Comparison of ENCODE assay signal across 8 cellular contexts in the genomic region with DNA sequence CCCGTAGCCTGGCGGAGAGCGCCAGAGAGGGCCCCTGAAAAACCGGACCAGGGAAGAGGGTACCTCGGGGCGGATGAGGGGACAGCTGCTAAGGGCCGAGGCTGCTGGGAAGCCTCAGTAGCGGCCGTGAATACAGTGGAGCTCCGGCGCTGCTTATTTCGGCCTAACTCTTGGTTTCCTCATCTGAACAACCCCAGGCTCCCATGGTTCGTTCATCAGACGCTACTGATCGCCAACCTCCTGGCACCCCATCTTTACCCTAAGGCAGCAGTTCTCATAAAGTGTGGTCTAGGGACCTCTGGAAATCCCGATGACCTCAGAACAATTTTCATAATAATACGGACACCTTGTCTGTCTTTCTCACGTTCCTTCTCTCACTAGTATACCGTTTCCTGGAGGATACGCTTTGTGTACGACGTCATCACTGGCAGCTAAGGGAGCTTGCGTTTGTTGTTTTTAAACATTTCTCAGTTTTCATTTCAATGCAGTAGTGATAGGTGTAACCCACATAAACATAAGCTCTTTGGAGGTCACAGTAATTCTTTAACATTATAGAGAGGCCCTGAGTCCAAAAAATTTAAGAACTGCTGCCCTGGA. TPM values are rescaled to one million over a fixed set of nuclear protein-coding genes. Genes with fewer than 3 reads are reported as not detected.
DNase-seq lines count a peak whose midpoint lies in the region; ATAC-seq, FAIRE-seq and TF ChIP-seq lines count a peak whose summit lies in the region.

No MANE protein-coding gene starts in this region.

- peak; percentile 43 for ATAC-seq in GM12878

- peak overlapping the region; percentile 94 for H3K9ac ChIP-seq in GM12878 (ENCODE audit: control insufficient read depth, insufficient read depth, low read length)

- no peak for TF ChIP-seq POLR2A in GM12878 (IDR thresholded peaks at IDR 0.05; ENCODE audit: low read depth, low read length)

- no peaks in the 10 kb centered on the region for H3K9me3 Mint-ChIP-seq in HFFc6

- peak; percentile 78 for FAIRE-seq in GM12878 (lab: Jason Lieb, UNC)

- peak overlapping the region; percentile 100 for H2AFZ ChIP-seq in GM12878 (ENCODE audit: control insufficient read depth, low read depth, low read length)

- SMC1A ChIA-PET in GM12878 (lab: Charles Lee; ENCODE audit: uncharacterized antibody, unreplicated experiment): interaction anchor here (1.1 kb wide), 1 partner anchor 636 kb away, joined by 3 read pairs; no protein-coding TSS in a partner anchor

- CTCF ChIA-PET in GM12878 (lab: Yijun Ruan, JAX): interaction anchor here (0.7 kb wide), 1 partner anchor 55 kb away, joined by 3 read pairs; no protein-coding TSS in a partner anchor

- TF ChIP-seq CTCF in HFFc6 (IDR thresholded peaks at IDR 0.05) (no peak), GM12878 (IDR thresholded peaks at IDR 0.05 in 2 of 3, conservative IDR thresholded peaks at IDR 0.05 in 1 of 3; ENCODE audit: control insufficient read depth in 2 of 3, extremely low read depth in 1 of 3, insufficient read depth in 1 of 3, low read depth in 3 of 3, low read length in 3 of 3) (0 out of 6 replicates have a peak, but pooled peaks of 1 of the 3 experiments have one; percentile 6)

- no peaks in the 10 kb centered on the region for H3K27me3 Mint-ChIP-seq in HFFc6 (ENCODE audit: insufficient read depth)

- in situ Hi-C loops in GM12878 (cut with MboI): no loop called here

- peak; percentile 20 for DNase-seq in activated CD8-positive, alpha-beta memory T cell treated with anti-CD3 and anti-CD28 coated beads, Interleukin-2, amount 50 U/mL, for 1 hour (ENCODE audit: extremely low read depth)
- DNase-seq in activated CD8-positive, alpha-beta memory T cell treated with anti-CD3 and anti-CD28 coated beads for 24 hours: no peak
- DNase-seq in HFFc6: peak; percentile 26
- DNase-seq in NCI-H146 (lab: John Stamatoyannopoulos, UW): peak; percentile 56
- DNase-seq in GM12878 (ENCODE audit: low read depth, low spot score): no peak
- peak; percentile 13 for DNase-seq in kidney glomerular epithelial cell (lab: John Stamatoyannopoulos, UW)
- no peak for DNase-seq in substantia nigra (lab: John Stamatoyannopoulos, UW)
- DNase-seq in NCI-H774 (lab: John Stamatoyannopoulos, UW): no peak

- H3K27me3 ChIP-seq in GM12878 (replicated peaks in 1 of 2; ENCODE audit: control insufficient read depth in 2 of 2, insufficient read depth in 2 of 2, low read length in 1 of 2): no peaks in the 10 kb centered on the region

- no peaks in the 10 kb centered on the region for H3K36me3 ChIP-seq in GM12878 (ENCODE audit: control insufficient read depth in 2 of 2, insufficient read depth in 2 of 2, low read length in 1 of 2)

- H3K36me3 Mint-ChIP-seq in HFFc6 (ENCODE audit: low read depth): 0 out of 2 replicates have a peak, but pooled peaks cover 5% of the 10 kb centered on the region

- H3K4me1 ChIP-seq in GM12878 (ENCODE audit: control insufficient read depth, insufficient read depth, low read length): no peaks in the 10 kb centered on the region

- POLR2A ChIA-PET in GM12878 (lab: Charles Lee): no interaction called here

- peaks cover 17% of the 10 kb centered on the region for H3K79me2 ChIP-seq in GM12878 (ENCODE audit: control insufficient read depth, insufficient read depth, low read length)

- intact Hi-C loops in GM12878 (cut with micrococcal nuclease; ENCODE audit: unreplicated experiment): loop anchor here (10.0 kb wide), 1 partner anchor 140 kb away; a partner anchor contains a TSS

- H3K4me3 Mint-ChIP-seq in HFFc6: peak overlapping the region; percentile 95

- H3K9me3 ChIP-seq in GM12878 (replicated peaks; ENCODE audit: control insufficient read depth, insufficient read depth, low read length): 0 out of 3 replicates have a peak, but pooled peaks cover 1% of the 10 kb centered on the region

- RAD21 ChIA-PET in GM12878 (lab: Charles Lee; ENCODE audit: unreplicated experiment): interaction anchor here (1.7 kb wide), 1 partner anchor 14 kb away, joined by 3 read pairs; no protein-coding TSS in a partner anchor

- peaks cover 31% of the 10 kb centered on the region for H3K4me1 Mint-ChIP-seq in HFFc6 (ENCODE audit: low read depth)

- no peak for TF ChIP-seq RAD21 in GM12878 (IDR thresholded peaks at IDR 0.05; ENCODE audit: insufficient read depth, low read depth, low read length)

- peak overlapping the region; percentile 86 for H3K4me2 ChIP-seq in GM12878 (ENCODE audit: control insufficient read depth, insufficient read depth)

- H4K20me1 ChIP-seq in GM12878 (ENCODE audit: control insufficient read depth, insufficient read depth): no peaks in the 10 kb centered on the region

- H3K27ac ChIP-seq in GM12878 (ENCODE audit: control insufficient read depth, insufficient read depth) (peak overlapping the region; percentile 100; the same call in 1 of the 2 replicates), substantia nigra (ENCODE audit: low read depth, low read length, poor library complexity, severe bottlenecking) (peak overlapping the region; percentile 95)

- WGBS in GM12878 (ENCODE audit: insufficient coverage, insufficient replicate concordance, low lambda C conversion rate, missing lambda C conversion rate): under 1% methylated on average over 23 of the region's 23 CpGs

- BruUV-seq in GM12878 (replicated peaks; lab: Mats Ljungman, UMichigan): no TSS peak

- peak overlapping the region; percentile 77 for H3K4me3 ChIP-seq in GM12878

- H3K27ac Mint-ChIP-seq in HFFc6: peak overlapping the region; percentile 100

- no peak for TF ChIP-seq EP300 in GM12878 (IDR thresholded peaks at IDR 0.05; ENCODE audit: borderline replicate concordance in 1 of 2, control insufficient read depth in 1 of 2, low read depth in 2 of 2, low read length in 2 of 2)

TF ChIP-seq in GM12878, 131 proteins besides CTCF, POLR2A, EP300 and RAD21 (continues in another document):
- TF ChIP-seq CREM (IDR thresholded peaks at IDR 0.05; ENCODE audit: low read depth): peak; percentile 63; the same call in 1 of the 2 replicates
- peak; percentile 62 for TF ChIP-seq CREB1 (IDR thresholded peaks at IDR 0.05; ENCODE audit: low read depth)
- TF ChIP-seq ASH2L (IDR thresholded peaks at IDR 0.05; ENCODE audit: borderline replicate concordance, low read depth): no peak
- no peak for TF ChIP-seq YBX1 (IDR thresholded peaks at IDR 0.05)
- no peak for TF ChIP-seq CBFB (IDR thresholded peaks at IDR 0.05; ENCODE audit: low read depth)
- TF ChIP-seq, protein P1, sequence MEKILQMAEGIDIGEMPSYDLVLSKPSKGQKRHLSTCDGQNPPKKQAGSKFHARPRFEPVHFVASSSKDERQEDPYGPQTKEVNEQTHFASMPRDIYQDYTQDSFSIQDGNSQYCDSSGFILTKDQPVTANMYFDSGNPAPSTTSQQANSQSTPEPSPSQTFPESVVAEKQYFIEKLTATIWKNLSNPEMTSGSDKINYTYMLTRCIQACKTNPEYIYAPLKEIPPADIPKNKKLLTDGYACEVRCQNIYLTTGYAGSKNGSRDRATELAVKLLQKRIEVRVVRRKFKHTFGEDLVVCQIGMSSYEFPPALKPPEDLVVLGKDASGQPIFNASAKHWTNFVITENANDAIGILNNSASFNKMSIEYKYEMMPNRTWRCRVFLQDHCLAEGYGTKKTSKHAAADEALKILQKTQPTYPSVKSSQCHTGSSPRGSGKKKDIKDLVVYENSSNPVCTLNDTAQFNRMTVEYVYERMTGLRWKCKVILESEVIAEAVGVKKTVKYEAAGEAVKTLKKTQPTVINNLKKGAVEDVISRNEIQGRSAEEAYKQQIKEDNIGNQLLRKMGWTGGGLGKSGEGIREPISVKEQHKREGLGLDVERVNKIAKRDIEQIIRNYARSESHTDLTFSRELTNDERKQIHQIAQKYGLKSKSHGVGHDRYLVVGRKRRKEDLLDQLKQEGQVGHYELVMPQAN (conservative IDR thresholded peaks at IDR 0.05): peak; percentile 96
- TF ChIP-seq ZBED1 (IDR thresholded peaks at IDR 0.05; ENCODE audit: borderline replicate concordance): no peak

RNA-seq across cellular contexts. Expression of a gene that starts 0.7 kb away (rescaled TPM):
- total RNA-seq in HFFc6 (2021; fragmentation: NEBNext Ultra II Directional; extraction: Animal tissue kit (Norgen Biotek cat#: 25700)): 10 to 100 TPM; 11.4 to 13.1 (median 12.4) TPM
- total RNA-seq in GM12878 (2013; cell fraction: nucleolus; rRNA removed): 24.0 and 28.0 TPM in 2 replicates
- 12.2 and 16.9 TPM in 2 replicates for total RNA-seq in GM12878 (2014; rRNA removed)
- 18.6 and 21.6 TPM in 2 replicates for total RNA-seq in GM12878 (2014; rRNA removed; fragmentation: Illumina TruSeq; extraction: Trizol)
- 12.2 and 13.2 TPM in 2 replicates for total RNA-seq in GM12878 (2021)
- polyA plus RNA-seq in GM12878 (2011; ENCODE audit: low read depth): 8.5 TPM
- 29.3 and 42.7 TPM in 2 replicates for polyA plus RNA-seq in GM12878 (2011; rRNA removed)
- 11.2 and 15.6 TPM in 2 replicates for polyA plus RNA-seq in GM12878 (2011; cell fraction: cytosol; rRNA removed)
- polyA plus RNA-seq in GM12878 (2011; cell fraction: nucleus; rRNA removed): 12.9 and 14.0 TPM in 2 replicates
- 9.7 and 13.7 TPM in 2 replicates for polyA plus RNA-seq in GM12878 (2012)
- 20.0 and 25.9 TPM in 2 replicates for polyA plus RNA-seq in GM12878 (2014; fragmentation: Illumina TruSeq; extraction: Trizol)
- 10 to 100 TPM in 1 of 2 experiments, 1 to 10 TPM in 1; 5.8 to 10.6 TPM for polyA plus RNA-seq in GM12878 (2014; fragmentation: Nextera tagmentation; extraction: Ambion mirVana)
- 12.8 and 15.1 TPM in 2 replicates for polyA plus RNA-seq in GM12878 (2014; rRNA removed)
- 10 to 100 TPM; 25.2 to 27.8 TPM for polyA plus RNA-seq in GM12878 (2016; fragmentation: Nextera tagmentation; extraction: Ambion mirVana)
- 11.0 and 12.4 TPM in 2 replicates for polyA minus RNA-seq in GM12878 (2011; rRNA and poly(A)+ RNA removed)
- polyA minus RNA-seq in GM12878 (2011; cell fraction: cytosol; rRNA and poly(A)+ RNA removed): 3.2 and 4.8 TPM in 2 replicates
- 18.9 and 29.9 TPM in 2 replicates for polyA minus RNA-seq in GM12878 (2011; cell fraction: nucleus; rRNA and poly(A)+ RNA removed)

RNA-seq across cellular contexts. Expression of a gene that starts 59.5 kb away (rescaled TPM):
- under 1 TPM in 5 of 6 experiments, not detected in 1; 0.07 to 0.17 (median 0.11) TPM for total RNA-seq in HFFc6 (2021; fragmentation: NEBNext Ultra II Directional; extraction: Animal tissue kit (Norgen Biotek cat#: 25700))
- total RNA-seq in GM12878 (2013; cell fraction: nucleolus; rRNA removed): not detected in 2 replicates
- total RNA-seq in GM12878 (2014; rRNA removed) (not detected in 2 replicates), GM12878 (2014; rRNA removed; fragmentation: Illumina TruSeq; extraction: Trizol) (not detected in 2 replicates), GM12878 (2021) (not detected in 2 replicates)
- not detected for polyA plus RNA-seq in GM12878 (2011; ENCODE audit: low read depth)
- polyA plus RNA-seq in GM12878 (2011; rRNA removed) (not detected in 2 replicates), GM12878 (2014; fragmentation: Illumina TruSeq; extraction: Trizol) (not detected in 2 replicates), GM12878 (2014; fragmentation: Nextera tagmentation; extraction: Ambion mirVana) (not detected), GM12878 (2014; rRNA removed) (0.10 TPM in 1 of 2 replicates, not detected in the other), GM12878 (2016; fragmentation: Nextera tagmentation; extraction: Ambion mirVana) (not detected)
- not detected in 2 replicates for polyA plus RNA-seq in GM12878 (2011; cell fraction: cytosol; rRNA removed)
- polyA plus RNA-seq in GM12878 (2011; cell fraction: nucleus; rRNA removed): not detected in 2 replicates
- not detected in 2 replicates for polyA plus RNA-seq in GM12878 (2012)
- polyA minus RNA-seq in GM12878 (2011; rRNA and poly(A)+ RNA removed): not detected in 2 replicates
- not detected in 2 replicates for polyA minus RNA-seq in GM12878 (2011; cell fraction: cytosol; rRNA and poly(A)+ RNA removed)
- not detected in 2 replicates for polyA minus RNA-seq in GM12878 (2011; cell fraction: nucleus; rRNA and poly(A)+ RNA removed)

Comparison
In these comparisons a context has a peak if more than half of its experiments do, and no peak if none do; other contexts are left out.
1. DNase-seq: peak in activated CD8-positive, alpha-beta memory T cell treated with anti-CD3 and anti-CD28 coated beads, Interleukin-2, amount 50 U/mL, for 1 hour (single experiment), HFFc6 (single experiment), NCI-H146 (single experiment) and kidney glomerular epithelial cell (single experiment); none in activated CD8-positive, alpha-beta memory T cell treated with anti-CD3 and anti-CD28 coated beads for 24 hours (single experiment), GM12878 (single experiment), substantia nigra (0 of 49) and NCI-H774 (single experiment).